7 cellular contexts compared by ENCODE assay signal in genomic region chr2:224485081-224486014, GRCh38.
DNase-seq lines count a peak whose midpoint lies in the region; ATAC-seq, FAIRE-seq and TF ChIP-seq lines count a peak whose summit lies in the region.
"Not testable (repeated sequence)": the region's sequence is repeated elsewhere in the genome, so short reads cannot be mapped to it uniquely, and the experiment has no call there.

No MANE protein-coding gene starts in this region.

- DNase-seq in Daoy (ENCODE audit: low read depth) (peak; percentile 97), LHCN-M2 (ENCODE audit: low read depth) (peak; percentile 93), RCC 7860 (ENCODE audit: low spot score) (peak; percentile 95), K562 (ENCODE audit: extremely low read depth in 1 of 4, low spot score in 3 of 4) (peak in 1 of 4 experiments; percentile 51), fibroblast of the conjunctiva (ENCODE audit: low read depth) (peak; percentile 79), prostate gland (ENCODE audit: low spot score) (peak; percentile 69)
- not testable (repeated sequence) for DNase-seq in left lobe of liver (ENCODE audit: low spot score)

- CTCF ChIA-PET in K562 (lab: Yijun Ruan, JAX; ENCODE audit: low intra/inter-chr PET ratio) = not testable (repeated sequence)

- WGBS in K562 (ENCODE audit: insufficient coverage, low coverage, missing lambda C conversion rate) = 72% methylated on average over 13 of the region's 18 CpGs
- WGBS in prostate gland = 64% methylated on average over 18 of the region's 18 CpGs

- TF ChIP-seq EP300 in K562 (IDR thresholded peaks at IDR 0.05; ENCODE audit: low read length) = not testable (repeated sequence)

- POLR2A ChIA-PET in K562 (lab: Yijun Ruan, JAX) = interaction anchor here (0.5 to 0.6 kb wide), 2 partner anchors 29 to 66 kb away, joined by 3 read pairs; no protein-coding TSS in a partner anchor

- H3K9ac ChIP-seq in K562 (ENCODE audit: insufficient read depth in 1 of 2, low read depth in 2 of 2, low read length in 2 of 2) = peak overlapping the region in 1 of 2 experiments; percentile 58; a peak in 2 of 4 replicates

- not testable (repeated sequence) for TF ChIP-seq RAD21 in K562 (CRISPR knock-in tag; conservative IDR thresholded peaks at IDR 0.05 in 1 of 2, IDR thresholded peaks at IDR 0.05 in 1 of 2)

- in situ Hi-C loops in K562 (cut with MboI) = not testable (repeated sequence)

- not testable (repeated sequence) for H2AFZ ChIP-seq in K562 (ENCODE audit: low read depth, low read length)

- H3K4me1 ChIP-seq in K562 (replicated peaks in 1 of 2; ENCODE audit: control insufficient read depth in 2 of 2, insufficient read depth in 2 of 2, low read length in 2 of 2); prostate gland (replicated peaks): not testable (repeated sequence)

- H3K27ac ChIP-seq in K562 (ENCODE audit: extremely low read depth, low read depth, low read length) = peak overlapping the region; percentile 56; the same call in 1 of the 3 replicates
- H3K27ac ChIP-seq in prostate gland = not testable (repeated sequence)

- not testable (repeated sequence) for TF ChIP-seq CTCF in K562 (IDR thresholded peaks at IDR 0.05 in 2 of 3, conservative IDR thresholded peaks at IDR 0.05 in 1 of 3; ENCODE audit: insufficient read depth in 2 of 3, low read depth in 1 of 3, low read length in 3 of 3); prostate gland (IDR thresholded peaks at IDR 0.05)

- not testable (repeated sequence) for H3K9me3 ChIP-seq in K562 (replicated peaks; ENCODE audit: control insufficient read depth, insufficient read depth, low read depth, low read length); prostate gland

- peaks cover 18% of the 10 kb centered on the region; the same call in 1 of the 3 replicates for H3K36me3 ChIP-seq in K562 (ENCODE audit: control insufficient read depth, insufficient read depth, low read length)
- not testable (repeated sequence) for H3K36me3 ChIP-seq in prostate gland

- not testable (repeated sequence) for H3K4me3 ChIP-seq in K562, prostate gland

- ATAC-seq in K562 (peak; percentile 76), left lobe of liver (peak; percentile 16)

- peak; percentile 93 for FAIRE-seq in RCC 7860 (lab: Jason Lieb, UNC)
- peak; percentile 11 for FAIRE-seq in K562 (lab: Jason Lieb, UNC)

- H4K20me1 ChIP-seq in K562 (replicated peaks; ENCODE audit: control insufficient read depth, insufficient read depth, low read length) = not testable (repeated sequence)

- not testable (repeated sequence) for H3K27me3 ChIP-seq in K562 (ENCODE audit: control insufficient read depth in 2 of 2, insufficient read depth in 2 of 2, low read length in 2 of 2); prostate gland (replicated peaks; ENCODE audit: insufficient read depth)

- H3K79me2 ChIP-seq in K562 (ENCODE audit: control insufficient read depth, insufficient read depth, low read length) = not testable (repeated sequence)

- not testable (repeated sequence) for TF ChIP-seq POLR2A in K562 (conservative IDR thresholded peaks at IDR 0.05); prostate gland (IDR thresholded peaks at IDR 0.05)

- H3K9me1 ChIP-seq in K562 (ENCODE audit: control insufficient read depth, insufficient read depth, low read length) = not testable (repeated sequence)

- intact Hi-C loops in K562 (cut with micrococcal nuclease); prostate gland (cut with DNase I): not testable (repeated sequence)

- peak overlapping the region; percentile 5; the same call in 1 of the 2 replicates for H3K4me2 ChIP-seq in K562 (ENCODE audit: insufficient read depth, low read length)

- BruUV-seq in K562 (replicated peaks; lab: Mats Ljungman, UMichigan) = not testable (repeated sequence)

TF ChIP-seq in K562, 482 proteins besides CTCF, POLR2A, EP300 and RAD21:
- peak; percentile 89 to 92 for TF ChIP-seq FOXA3 (CRISPR knock-in tag; conservative IDR thresholded peaks at IDR 0.05 in 1 of 2, IDR thresholded peaks at IDR 0.05 in 1 of 2)
- peak; percentile 73 for TF ChIP-seq EGR1 (conservative IDR thresholded peaks at IDR 0.05)
- TF ChIP-seq LEF1 (IDR thresholded peaks at IDR 0.05) = peak; percentile 60; the same call in 1 of the 2 replicates
- TF ChIP-seq FOXK2 (conservative IDR thresholded peaks at IDR 0.05 in 1 of 2, IDR thresholded peaks at IDR 0.05 in 1 of 2; ENCODE audit: low read depth in 2 of 2) = peak; percentile 71 to 73
- TF ChIP-seq THRA (IDR thresholded peaks at IDR 0.05) = peak; percentile 52; the same call in 1 of the 2 replicates
- TF ChIP-seq ZNF592 (IDR thresholded peaks at IDR 0.05) = 0 out of 2 replicates have a peak, but pooled peaks have one; percentile 45
